Comparison of ENCODE assay signal across 14 cellular contexts in the genomic region with DNA sequence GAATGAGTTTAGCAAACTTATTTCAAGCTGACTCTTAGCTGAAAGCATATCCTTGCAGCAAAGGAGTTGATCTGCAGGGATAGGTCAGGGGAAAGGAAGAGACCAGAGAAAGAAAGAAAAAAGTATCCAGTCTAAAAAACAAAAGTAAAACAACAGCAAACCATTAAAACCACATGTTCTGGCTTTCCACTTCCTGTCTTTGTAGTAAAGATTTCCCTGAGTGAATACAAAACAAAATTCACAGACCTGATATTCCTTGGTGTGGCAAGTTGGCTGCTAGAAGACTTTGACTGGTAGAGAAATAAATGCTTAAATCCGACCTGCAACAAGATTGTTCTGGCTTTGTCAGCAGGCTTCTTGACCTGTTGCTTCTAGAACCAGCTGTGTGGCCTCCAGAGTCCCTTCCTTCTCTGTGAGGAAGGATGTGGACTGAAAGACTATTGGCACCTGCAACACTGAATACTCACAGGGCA. TPM values are rescaled to one million over a fixed set of nuclear protein-coding genes. Genes with fewer than 3 reads are reported as not detected.
DNase-seq lines count a peak whose midpoint lies in the region; ATAC-seq and TF ChIP-seq lines count a peak whose summit lies in the region.
"Had no signal": no experiment of that assay in that cellular context is flagged by ENCODE, and none has a peak within 500 bp of the region (broad histone marks: within the 10 kb centered on the region; RNA-seq: fewer than 3 reads in every experiment).

No MANE protein-coding gene starts in this region.

- H3K4me3 ChIP-seq in GM12865 (ENCODE audit: low read depth, low read length) (no peak overlapping the region), KMS-11 (IDR thresholded peaks at IDR 0.05; ENCODE audit: insufficient read depth, low read depth, low read length) (no peak overlapping the region)
- H3K4me3 ChIP-seq: ascending aorta, psoas muscle had no signal

- no peaks in the 10 kb centered on the region for H3K27me3 Mint-ChIP-seq in activated naive CD8-positive, alpha-beta T cell treated with anti-CD3 and anti-CD28 coated beads for 36 hours
- H3K27me3 Mint-ChIP-seq in nephron (ENCODE audit: low read depth): no peaks in the 10 kb centered on the region

- TF ChIP-seq CTCF in GM12865 (IDR thresholded peaks at IDR 0.05; ENCODE audit: insufficient read depth, low read depth, low read length, missing control alignments) (no peak), KMS-11 (conservative IDR thresholded peaks at IDR 0.05; ENCODE audit: low read depth, low read length) (no peak), nephron (IDR thresholded peaks at IDR 0.05; ENCODE audit: unreplicated experiment in 3 of 3) (no peak)

- DNase-seq in GM12865 (ENCODE audit: low read depth): peak; percentile 54
- DNase-seq in activated naive CD8-positive, alpha-beta T cell treated with anti-CD3 and anti-CD28 coated beads for 36 hours: no peak
- no peak for DNase-seq in sciatic nerve (ENCODE audit: low spot score)
- DNase-seq in left cardiac atrium: no peak
- no peak for DNase-seq in NCI-H226
- no peak for DNase-seq in T1000 (lab: John Stamatoyannopoulos, UW)
- DNase-seq: DMS79, erythroblast, NCI-H2081, psoas muscle had no signal

- no peaks in the 10 kb centered on the region for H3K27me3 ChIP-seq in KMS-11 (ENCODE audit: insufficient read depth, low read depth)
- H3K27me3 ChIP-seq: ascending aorta had no signal

- peak overlapping the region; percentile 63 for H3K4me3 Mint-ChIP-seq in activated naive CD8-positive, alpha-beta T cell treated with anti-CD3 and anti-CD28 coated beads for 36 hours
- no peak overlapping the region for H3K4me3 Mint-ChIP-seq in nephron

- no peak for ATAC-seq in sciatic nerve
- ATAC-seq in left cardiac atrium: no peak
- ATAC-seq: psoas muscle had no signal

- H3K27ac Mint-ChIP-seq in activated naive CD8-positive, alpha-beta T cell treated with anti-CD3 and anti-CD28 coated beads for 36 hours: peak overlapping the region; percentile 95
- peak overlapping the region; percentile 5 to 49 (median 8) for H3K27ac Mint-ChIP-seq in nephron

- H3K79me2 ChIP-seq in KMS-11 (ENCODE audit: insufficient read depth, low read depth): no peaks in the 10 kb centered on the region

- H3K4me2 ChIP-seq in KMS-11: peak overlapping the region; percentile 49

- H3K4me1 Mint-ChIP-seq in activated naive CD8-positive, alpha-beta T cell treated with anti-CD3 and anti-CD28 coated beads for 36 hours: peaks cover 64% of the 10 kb centered on the region
- H3K4me1 Mint-ChIP-seq in nephron: peaks cover 14% of the 10 kb centered on the region

- no peaks in the 10 kb centered on the region for H3K36me3 ChIP-seq in KMS-11 (ENCODE audit: insufficient read depth)
- H3K36me3 ChIP-seq: ascending aorta had no signal

- peaks cover 2% of the 10 kb centered on the region for H3K9me3 Mint-ChIP-seq in activated naive CD8-positive, alpha-beta T cell treated with anti-CD3 and anti-CD28 coated beads for 36 hours
- H3K9me3 Mint-ChIP-seq in nephron: no peaks in the 10 kb centered on the region

- peaks cover 53% of the 10 kb centered on the region for H3K4me1 ChIP-seq in KMS-11 (ENCODE audit: low read depth, poor library complexity, severe bottlenecking)
- H3K4me1 ChIP-seq: psoas muscle had no signal

- no peaks in the 10 kb centered on the region for H4K20me1 ChIP-seq in KMS-11 (ENCODE audit: insufficient read depth)

- peak overlapping the region; percentile 48 for H2AFZ ChIP-seq in KMS-11 (ENCODE audit: low read depth)

- H3K36me3 Mint-ChIP-seq in activated naive CD8-positive, alpha-beta T cell treated with anti-CD3 and anti-CD28 coated beads for 36 hours: peaks cover 4% of the 10 kb centered on the region
- H3K36me3 Mint-ChIP-seq in nephron (ENCODE audit: low read depth): no peaks in the 10 kb centered on the region

- H3K9ac ChIP-seq in KMS-11: no peak overlapping the region

- intact Hi-C loops in sciatic nerve (cut with DNase I): no loop called here
- intact Hi-C loops in left cardiac atrium (cut with DNase I): no loop called here

- H3K27ac ChIP-seq in KMS-11: peak overlapping the region; percentile 38
- H3K27ac ChIP-seq: ascending aorta, psoas muscle, RWPE1 had no signal

RNA-seq across cellular contexts. Expression of a gene that starts 23.4 kb away (rescaled TPM):
- 100 to 1,000 TPM; 326 to 335 TPM for total RNA-seq in activated naive CD8-positive, alpha-beta T cell treated with anti-CD3 and anti-CD28 coated beads for 36 hours
- 27.4 TPM for total RNA-seq in sciatic nerve
- 10 to 100 TPM; 27.2 to 28.4 TPM for total RNA-seq in left cardiac atrium

RNA-seq across cellular contexts. Expression of a gene that starts 54.0 kb away (rescaled TPM):
- total RNA-seq in activated naive CD8-positive, alpha-beta T cell treated with anti-CD3 and anti-CD28 coated beads for 36 hours: 10 to 100 TPM; 11.0 to 11.4 TPM
- total RNA-seq in sciatic nerve (24.3 TPM), left cardiac atrium (1 to 10 TPM; 3.0 to 3.9 TPM)

Comparison
In these comparisons a context has a peak if more than half of its experiments do, and no peak if none do; other contexts are left out.
1. RNA of a gene that starts 23.4 kb away (total RNA-seq): 326 to 335 TPM in activated naive CD8-positive, alpha-beta T cell treated with anti-CD3 and anti-CD28 coated beads for 36 hours; 27.2 to 28.4 TPM in left cardiac atrium and 27.4 TPM in sciatic nerve (single experiment); every median in the first group is over 10 times any median in the second.